ENCODE assay signal across 2 cellular contexts in the genomic region with DNA sequence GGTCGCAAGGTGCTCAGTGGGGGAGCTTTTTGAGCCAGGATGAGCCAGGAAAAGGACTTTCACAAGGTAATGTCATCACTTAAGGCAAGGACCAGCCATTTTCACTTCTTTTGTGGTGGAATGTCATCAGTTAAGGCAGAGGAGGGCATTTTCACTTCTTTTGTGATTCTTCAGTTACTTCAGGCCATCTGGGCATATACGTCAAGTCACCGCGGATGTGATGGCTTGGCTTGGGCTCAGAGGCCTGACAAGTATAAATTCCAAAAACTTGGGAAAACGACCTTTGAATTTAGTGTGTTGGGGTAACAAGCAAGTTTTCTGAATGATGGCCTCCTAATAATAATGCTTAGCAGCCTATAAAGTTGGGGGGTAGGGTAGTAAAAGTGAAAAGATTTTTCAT. TPM values are rescaled to one million over a fixed set of nuclear protein-coding genes. Genes with fewer than 3 reads are reported as not detected.
"Had no signal": no experiment of that assay in that cellular context is flagged by ENCODE, and none has a peak within 500 bp of the region (broad histone marks: within the 10 kb centered on the region; RNA-seq: fewer than 3 reads in every experiment).

No MANE protein-coding gene starts in this region.

RNA-seq across cellular contexts. Expression of gene CCDC169, which starts 27.3 kb away (rescaled TPM):
- total RNA-seq: activated naive CD8-positive, alpha-beta T cell treated with anti-CD3 and anti-CD28 coated beads, Interleukin-2, amount 10 ng/mL, durations not matched to agents 7 days and 5 days; T-helper 1 cell treated with Interleukin-12 subunit alpha and Interleukin-12 subunit beta and Interleukin-4 antibody, amounts not matched to agents 30 ng/mL and 1 ng/mL, for 36 hours had no signal
